Comparison of ENCODE assay signal across 27 cellular contexts in the genomic region with DNA sequence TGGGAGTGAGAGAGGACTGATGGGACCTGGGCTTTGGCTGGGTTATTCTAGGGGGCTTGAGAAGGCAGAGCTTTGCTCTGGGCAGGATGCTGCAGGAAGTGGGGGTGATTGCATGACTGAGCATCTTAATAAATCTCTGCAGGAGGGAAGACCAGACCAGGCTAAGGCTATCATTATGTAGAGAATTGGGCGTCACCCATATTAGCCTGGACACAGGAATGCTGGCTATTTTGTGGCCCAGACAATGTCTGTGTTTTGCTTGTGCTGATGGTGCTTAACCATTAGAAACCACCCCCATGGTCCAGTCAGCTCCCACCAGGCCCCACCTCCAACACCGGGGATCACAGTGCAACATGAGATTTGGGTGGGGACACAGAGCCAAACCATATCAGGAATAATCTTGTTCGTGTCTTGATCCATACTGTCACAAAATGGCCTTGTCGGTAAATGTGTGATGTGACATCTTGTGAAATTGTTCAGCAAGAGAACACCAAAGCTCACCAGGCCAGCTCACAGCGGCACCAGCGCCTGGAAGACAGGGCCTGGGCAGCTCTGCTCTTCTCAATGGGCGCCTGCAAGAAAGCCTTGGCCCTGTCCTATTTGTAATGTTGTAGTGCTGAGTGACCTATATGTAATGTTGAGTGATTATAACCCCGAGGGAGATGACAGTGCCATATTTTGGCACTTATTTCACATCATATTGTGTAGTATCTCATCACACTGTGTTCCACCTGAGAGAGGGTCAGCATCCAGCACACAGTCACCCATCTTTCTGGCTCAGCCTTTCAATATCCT.
DNase-seq lines count a peak whose midpoint lies in the region; TF ChIP-seq lines count a peak whose summit lies in the region.
"Had no signal": no experiment of that assay in that cellular context is flagged by ENCODE, and none has a peak within 500 bp of the region (broad histone marks: within the 10 kb centered on the region; RNA-seq: fewer than 3 reads in every experiment).

No MANE protein-coding gene starts in this region.

- H3K9me3 Mint-ChIP-seq in chondrocyte (ENCODE audit: low read depth) (peaks cover 12% of the 10 kb centered on the region), neural crest cell (peaks cover 10% of the 10 kb centered on the region), endothelial cell (ENCODE audit: unreplicated experiment) (no peaks in the 10 kb centered on the region)
- H3K9me3 Mint-ChIP-seq in activated naive CD4-positive, alpha-beta T cell treated with anti-CD3 and anti-CD28 coated beads, Interleukin-2, amount 10 ng/mL, durations not matched to agents 7 days and 5 days, result no peaks in the 10 kb centered on the region
- H3K9me3 Mint-ChIP-seq: activated naive CD8-positive, alpha-beta T cell treated with anti-CD3 and anti-CD28 coated beads, Interleukin-2, amount 10 ng/mL, durations not matched to agents 7 days and 5 days; stimulated activated naive CD8-positive, alpha-beta T cell treated with anti-CD3 and anti-CD28 coated beads, Interleukin-15, Interleukin-2, amounts not matched to agents 100 ng/mL and 50 ng/mL, for 24 hours had no signal

- H3K36me3 Mint-ChIP-seq in chondrocyte (ENCODE audit: low read depth) (peaks cover 3% of the 10 kb centered on the region), neural crest cell (ENCODE audit: low read depth) (no peaks in the 10 kb centered on the region), endothelial cell (ENCODE audit: low read depth, unreplicated experiment) (no peaks in the 10 kb centered on the region)
- H3K36me3 Mint-ChIP-seq in activated naive CD4-positive, alpha-beta T cell treated with anti-CD3 and anti-CD28 coated beads, Interleukin-2, amount 10 ng/mL, durations not matched to agents 7 days and 5 days, result no peaks in the 10 kb centered on the region
- H3K36me3 Mint-ChIP-seq: activated naive CD8-positive, alpha-beta T cell treated with anti-CD3 and anti-CD28 coated beads, Interleukin-2, amount 10 ng/mL, durations not matched to agents 7 days and 5 days had no signal

- H3K4me1 Mint-ChIP-seq in chondrocyte (ENCODE audit: low read depth), result peaks cover 24% of the 10 kb centered on the region
- peaks cover 6% of the 10 kb centered on the region for H3K4me1 Mint-ChIP-seq in neural crest cell
- no peaks in the 10 kb centered on the region for H3K4me1 Mint-ChIP-seq in activated naive CD4-positive, alpha-beta T cell treated with anti-CD3 and anti-CD28 coated beads, Interleukin-2, amount 10 ng/mL, durations not matched to agents 7 days and 5 days
- no peaks in the 10 kb centered on the region for H3K4me1 Mint-ChIP-seq in endothelial cell (ENCODE audit: unreplicated experiment)
- H3K4me1 Mint-ChIP-seq: activated naive CD8-positive, alpha-beta T cell treated with anti-CD3 and anti-CD28 coated beads, Interleukin-2, amount 10 ng/mL, durations not matched to agents 7 days and 5 days had no signal

- H3K27me3 Mint-ChIP-seq in chondrocyte (ENCODE audit: low read depth) (no peaks in the 10 kb centered on the region), neural crest cell (ENCODE audit: low read depth) (no peaks in the 10 kb centered on the region), endothelial cell (ENCODE audit: unreplicated experiment) (peaks cover 2% of the 10 kb centered on the region)
- H3K27me3 Mint-ChIP-seq in activated naive CD4-positive, alpha-beta T cell treated with anti-CD3 and anti-CD28 coated beads, Interleukin-2, amount 10 ng/mL, durations not matched to agents 7 days and 5 days, result peaks cover 17% of the 10 kb centered on the region

- no peak overlapping the region for H3K4me3 Mint-ChIP-seq in chondrocyte (ENCODE audit: unreplicated experiment)
- H3K4me3 Mint-ChIP-seq in neural crest cell, result no peak overlapping the region
- no peak overlapping the region for H3K4me3 Mint-ChIP-seq in activated naive CD4-positive, alpha-beta T cell treated with anti-CD3 and anti-CD28 coated beads, Interleukin-2, amount 10 ng/mL, durations not matched to agents 7 days and 5 days
- no peak overlapping the region for H3K4me3 Mint-ChIP-seq in endothelial cell (ENCODE audit: unreplicated experiment)
- H3K4me3 Mint-ChIP-seq: activated naive CD8-positive, alpha-beta T cell treated with anti-CD3 and anti-CD28 coated beads, Interleukin-2, amount 10 ng/mL, durations not matched to agents 7 days and 5 days; stimulated activated naive CD8-positive, alpha-beta T cell treated with anti-CD3 and anti-CD28 coated beads, Interleukin-15, Interleukin-2, amounts not matched to agents 100 ng/mL and 50 ng/mL, for 24 hours had no signal

- TF ChIP-seq CTCF in chondrocyte (IDR thresholded peaks at IDR 0.05), result no peak
- no peak for TF ChIP-seq CTCF in neural crest cell (conservative IDR thresholded peaks at IDR 0.05)
- no peak for TF ChIP-seq CTCF in endothelial cell (IDR thresholded peaks at IDR 0.05; ENCODE audit: unreplicated experiment)

- peak; percentile 65 for DNase-seq in AG20443 (ENCODE audit: low spot score)
- DNase-seq in HS-27A (ENCODE audit: low read depth), result peak; percentile 3
- DNase-seq in chondrocyte (ENCODE audit: low spot score), result no peak
- no peak for DNase-seq in neural crest cell (ENCODE audit: low read depth, low spot score)
- DNase-seq in NCI-H1930 (lab: John Stamatoyannopoulos, UW), result no peak
- no peak for DNase-seq in activated naive CD4-positive, alpha-beta T cell treated with anti-CD3 and anti-CD28 coated beads, Interleukin-2, amount 10 ng/mL, durations not matched to agents 7 days and 5 days
- DNase-seq in endothelial cell (ENCODE audit: low spot score), result no peak
- DNase-seq in SW 1271 (lab: John Stamatoyannopoulos, UW), result no peak
- DNase-seq: activated CD4-positive, alpha-beta T cell treated with anti-CD3 and anti-CD28 coated beads for 48 hours; activated effector memory CD4-positive, alpha-beta T cell treated with anti-CD3 and anti-CD28 coated beads, Interleukin-2, amount 50 U/mL, for 16 hours; activated naive CD8-positive, alpha-beta T cell treated with anti-CD3 and anti-CD28 coated beads, Interleukin-2, amount 10 ng/mL, durations not matched to agents 7 days and 5 days; activated T-cell treated with anti-CD3 and anti-CD28 coated beads, Interleukin-2, amount 50 U/mL, for 1 hour; BE2C; cerebellar nuclear complex; DMS153; GDM1; head of caudate nucleus; left colon; NCI-H1092; NCI-H1694 treated with DMSO at 0.1 percent for 48 hours; NCI-H2171; NCI-H524; PC-9; Right ventricle myocardium superior; T1000; WERI-Rb-1 had no signal

- CTCF ChIA-PET in activated naive CD4-positive, alpha-beta T cell treated with anti-CD3 and anti-CD28 coated beads, Interleukin-2, amount 10 ng/mL, durations not matched to agents 7 days and 5 days (lab: Charles Lee), result no interaction called here

- H3K27ac Mint-ChIP-seq in chondrocyte (ENCODE audit: unreplicated experiment) (peak overlapping the region; percentile 86), neural crest cell (ENCODE audit: unreplicated experiment) (peak overlapping the region; percentile 73), endothelial cell (ENCODE audit: unreplicated experiment) (no peak overlapping the region)
- H3K27ac Mint-ChIP-seq in activated naive CD4-positive, alpha-beta T cell treated with anti-CD3 and anti-CD28 coated beads, Interleukin-2, amount 10 ng/mL, durations not matched to agents 7 days and 5 days, result no peak overlapping the region
- H3K27ac Mint-ChIP-seq: activated naive CD8-positive, alpha-beta T cell treated with anti-CD3 and anti-CD28 coated beads, Interleukin-2, amount 10 ng/mL, durations not matched to agents 7 days and 5 days; stimulated activated naive CD8-positive, alpha-beta T cell treated with anti-CD3 and anti-CD28 coated beads, Interleukin-15, Interleukin-2, amounts not matched to agents 100 ng/mL and 50 ng/mL, for 24 hours had no signal

Comparison
In these comparisons a context has a peak if more than half of its experiments do, and no peak if none do; other contexts are left out.
1. DNase-seq: peak in AG20443 (single experiment) and HS-27A (single experiment); none in chondrocyte (single experiment), neural crest cell (single experiment), NCI-H1930 (0 of 2), activated naive CD4-positive, alpha-beta T cell treated with anti-CD3 and anti-CD28 coated beads, Interleukin-2, amount 10 ng/mL, durations not matched to agents 7 days and 5 days (single experiment), endothelial cell (single experiment) and SW 1271 (0 of 2).
2. H3K27ac Mint-ChIP-seq: peak in chondrocyte (single experiment) and neural crest cell (single experiment); none in activated naive CD4-positive, alpha-beta T cell treated with anti-CD3 and anti-CD28 coated beads, Interleukin-2, amount 10 ng/mL, durations not matched to agents 7 days and 5 days (single experiment) and endothelial cell (single experiment).